In genomic region chr3:177795866-177796265, GRCh38 we compare ENCODE assay signal across 1 cellular context.
TF ChIP-seq lines count a peak whose summit lies in the region.

No MANE protein-coding gene starts in this region.

TF ChIP-seq in IMR-90, 13 proteins besides CTCF, POLR2A, EP300 and RAD21:
- TF ChIP-seq MAZ (IDR thresholded peaks at IDR 0.05; ENCODE audit: borderline replicate concordance, low read depth, low read length): no peak
- no peak for TF ChIP-seq CEBPB (IDR thresholded peaks at IDR 0.05; ENCODE audit: low read depth, low read length)
- no peak for TF ChIP-seq USF2 (IDR thresholded peaks at IDR 0.05; ENCODE audit: low read depth, low read length)
- TF ChIP-seq RCOR1 (IDR thresholded peaks at IDR 0.05; ENCODE audit: insufficient replicate concordance, low read length): no peak
- no peak for TF ChIP-seq NFE2L2 (IDR thresholded peaks at IDR 0.05; ENCODE audit: low read depth, low read length)
- TF ChIP-seq CHD1 (IDR thresholded peaks at IDR 0.05; ENCODE audit: low read depth, low read length): no peak
- TF ChIP-seq RFX5 (IDR thresholded peaks at IDR 0.05; ENCODE audit: low read depth, low read length): no peak
- TF ChIP-seq FOS (IDR thresholded peaks at IDR 0.05; ENCODE audit: low read depth, low read length): no peak
- no peak for TF ChIP-seq MXI1 (IDR thresholded peaks at IDR 0.05; ENCODE audit: borderline replicate concordance, low read depth, low read length)
- no peak for TF ChIP-seq ELK1 (IDR thresholded peaks at IDR 0.05; ENCODE audit: borderline replicate concordance, low read depth, low read length)
- no peak for TF ChIP-seq SMC3 (IDR thresholded peaks at IDR 0.05; ENCODE audit: low read depth, low read length)
- TF ChIP-seq BHLHE40 (IDR thresholded peaks at IDR 0.05; ENCODE audit: low read depth, low read length): no peak
- no peak for TF ChIP-seq MAFK (IDR thresholded peaks at IDR 0.05; ENCODE audit: low read depth, low read length)
